7 cellular contexts compared by ENCODE assay signal in the genomic region with DNA sequence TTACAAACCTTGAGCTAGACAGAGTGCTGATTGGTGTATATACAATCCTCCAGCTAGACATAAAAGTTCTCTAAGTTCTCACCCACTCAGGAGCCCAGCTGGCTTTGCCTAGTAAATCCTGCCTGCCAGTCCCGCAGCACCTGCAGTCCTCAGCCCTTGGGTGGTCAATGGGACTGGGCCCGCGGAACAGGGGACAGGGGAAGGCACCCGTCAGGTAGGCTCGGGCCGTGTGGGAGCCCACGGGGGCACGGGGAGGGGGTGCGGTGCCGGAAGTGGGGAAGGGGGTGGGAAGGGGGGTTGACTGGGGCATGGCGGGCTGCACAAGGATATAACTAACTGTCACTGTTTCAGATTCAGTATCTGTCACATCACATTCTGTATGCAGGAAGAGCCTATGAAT.
"Had no signal": no experiment of that assay in that cellular context is flagged by ENCODE, and none has a peak within 500 bp of the region (broad histone marks: within the 10 kb centered on the region; RNA-seq: fewer than 3 reads in every experiment).

No MANE protein-coding gene starts in this region.

- H3K4me2 ChIP-seq: GM23338 had no signal

- H2AFZ ChIP-seq: GM23338 had no signal

- ATAC-seq: GM23338, HCT116, K562 had no signal

- H3K36me3 ChIP-seq: HAP-1 had no signal

- DNase-seq: HFFc6, IMR-90, KG1 had no signal

- H3K4me3 ChIP-seq: GM23338, HAP-1, K562 had no signal

- H3K4me1 ChIP-seq: HAP-1 had no signal

- H3K9me3 ChIP-seq: HAP-1 had no signal
